ENCODE assay signal across 8 cellular contexts in genomic region chr1:201916649-201917249, GRCh38. TPM values are rescaled to one million over a fixed set of nuclear protein-coding genes. Genes with fewer than 3 reads are reported as not detected.
DNase-seq lines count a peak whose midpoint lies in the region; ATAC-seq and TF ChIP-seq lines count a peak whose summit lies in the region.

No MANE protein-coding gene starts in this region.

- H4K20me1 ChIP-seq in MM.1S (ENCODE audit: insufficient read depth, low read length) = no peaks in the 10 kb centered on the region

- H3K4me3 Mint-ChIP-seq in neural crest cell = no peak overlapping the region

- DNase-seq in AG09309 (ENCODE audit: low read depth) (peak; percentile 53), MM.1S (peak; percentile 30), epithelial cell of esophagus (ENCODE audit: low read depth) (peak; percentile 42), neural crest cell (ENCODE audit: low read depth, low spot score) (no peak), NCI-H526 treated with DMSO at 0.1 percent for 48 hours (lab: John Stamatoyannopoulos, UW) (no peak), Ammon's horn (ENCODE audit: low spot score) (no peak)

- H2AFZ ChIP-seq in MM.1S (ENCODE audit: low read length) = 0 out of 2 replicates have a peak overlapping the region, but pooled peaks have one; percentile 6

- 0 out of 2 replicates have a peak overlapping the region, but pooled peaks have one; percentile 5 for H3K4me2 ChIP-seq in MM.1S (ENCODE audit: low read depth, low read length)

- H3K27ac ChIP-seq in MM.1S (ENCODE audit: low read length) = no peak overlapping the region

- H3K27me3 Mint-ChIP-seq in neural crest cell (ENCODE audit: low read depth) = no peaks in the 10 kb centered on the region

- no peaks in the 10 kb centered on the region for H3F3A ChIP-seq in MM.1S (ENCODE audit: insufficient read depth, low read length)

- H3K36me3 Mint-ChIP-seq in neural crest cell (ENCODE audit: low read depth) = no peaks in the 10 kb centered on the region

- no peaks in the 10 kb centered on the region for H3K9me2 ChIP-seq in MM.1S (replicated peaks; ENCODE audit: insufficient read depth, low read length)

- no peak overlapping the region for H3K4me3 ChIP-seq in AG09309 (ENCODE audit: control insufficient read depth, low read depth, low read length)
- H3K4me3 ChIP-seq in MM.1S (ENCODE audit: low read length) = no peak overlapping the region
- H3K4me3 ChIP-seq in epithelial cell of esophagus (ENCODE audit: low read length) = no peak overlapping the region

- H3K9me3 ChIP-seq in MM.1S (replicated peaks; ENCODE audit: insufficient read depth, low read length) = no peaks in the 10 kb centered on the region

- peaks cover 4% of the 10 kb centered on the region; the same call in 1 of the 2 replicates for H3K4me1 ChIP-seq in MM.1S (ENCODE audit: low read length)

- H3K9me3 Mint-ChIP-seq in neural crest cell = peaks cover 2% of the 10 kb centered on the region

- H3K27me3 ChIP-seq in MM.1S (replicated peaks; ENCODE audit: insufficient read depth, low read length) = no peaks in the 10 kb centered on the region

- ATAC-seq in GM19455 (IDR thresholded peaks at IDR 0.05; ENCODE audit: unreplicated experiment) = no peak
- ATAC-seq in HG03442 (IDR thresholded peaks at IDR 0.05; ENCODE audit: unreplicated experiment) = no peak

- no peaks in the 10 kb centered on the region for H3K36me3 ChIP-seq in MM.1S (replicated peaks; ENCODE audit: insufficient read depth, low read length)

- TF ChIP-seq CTCF in AG09309 (IDR thresholded peaks at IDR 0.05; ENCODE audit: control insufficient read depth, insufficient read depth, low read depth, low read length, missing control alignments) = no peak
- no peak for TF ChIP-seq CTCF in MM.1S (IDR thresholded peaks at IDR 0.05; ENCODE audit: low read length)
- no peak for TF ChIP-seq CTCF in epithelial cell of esophagus (IDR thresholded peaks at IDR 0.05; ENCODE audit: insufficient read depth, low read depth, low read length, missing control alignments)
- no peak for TF ChIP-seq CTCF in neural crest cell (conservative IDR thresholded peaks at IDR 0.05)

- peaks cover 27% of the 10 kb centered on the region for H3K4me1 Mint-ChIP-seq in neural crest cell

- no peak overlapping the region for H3K9ac ChIP-seq in MM.1S (ENCODE audit: low read length)

- no peaks in the 10 kb centered on the region for H3K79me2 ChIP-seq in MM.1S (ENCODE audit: low read length)

- H3K27ac Mint-ChIP-seq in neural crest cell (ENCODE audit: unreplicated experiment) = peak overlapping the region; percentile 66

RNA-seq across cellular contexts. Expression of gene SHISA4, which starts 28.1 kb away (rescaled TPM):
- 10.8 and 11.7 TPM in 2 replicates for total RNA-seq in neural crest cell

RNA-seq across cellular contexts. Expression of gene LMOD1, which starts 29.6 kb away (rescaled TPM):
- total RNA-seq in neural crest cell = 0.19 and 0.39 TPM in 2 replicates

RNA-seq across cellular contexts. Expression of gene TIMM17A, which starts 38.6 kb away (rescaled TPM):
- 59.6 and 63.9 TPM in 2 replicates for total RNA-seq in neural crest cell

Comparison
In these comparisons a context has a peak if more than half of its experiments do, and no peak if none do; other contexts are left out.
1. DNase-seq: peak in AG09309 (single experiment), MM.1S (single experiment) and epithelial cell of esophagus (single experiment); none in neural crest cell (single experiment), NCI-H526 treated with DMSO at 0.1 percent for 48 hours (single experiment) and Ammon's horn (single experiment).